17 cellular contexts compared by ENCODE assay signal in the genomic region with DNA sequence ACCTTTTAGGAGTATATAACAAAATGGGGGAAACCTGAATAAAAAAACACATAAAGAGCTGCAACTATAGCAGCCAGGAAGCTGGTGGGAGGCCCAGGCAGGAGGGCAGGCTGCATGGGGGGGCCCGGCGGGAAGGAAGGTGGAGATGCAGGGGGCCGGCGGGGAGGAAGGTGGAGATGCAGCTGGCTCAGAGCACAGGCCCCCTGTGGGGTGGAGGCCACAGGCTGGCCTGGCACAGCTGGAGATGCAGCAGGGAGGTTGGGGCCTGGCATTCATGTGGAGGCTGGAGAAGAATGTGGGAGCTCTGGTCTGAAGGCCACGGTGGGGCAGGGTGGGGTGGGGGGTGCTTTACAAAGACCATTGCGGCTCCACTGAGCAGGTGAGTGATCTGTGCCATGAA. TPM values are rescaled to one million over a fixed set of nuclear protein-coding genes. Genes with fewer than 3 reads are reported as not detected.
DNase-seq lines count a peak whose midpoint lies in the region; ATAC-seq and TF ChIP-seq lines count a peak whose summit lies in the region.
"Had no signal": no experiment of that assay in that cellular context is flagged by ENCODE, and none has a peak within 500 bp of the region (broad histone marks: within the 10 kb centered on the region; RNA-seq: fewer than 3 reads in every experiment).

No MANE protein-coding gene starts in this region.

- no peak overlapping the region for H3K4me3 Mint-ChIP-seq in activated CD8-positive, alpha-beta memory T cell treated with anti-CD3 and anti-CD28 coated beads, Interleukin-2, amount 10 ng/mL, durations not matched to agents 7 days and 5 days
- no peak overlapping the region for H3K4me3 Mint-ChIP-seq in effector memory CD8-positive, alpha-beta T cell
- H3K4me3 Mint-ChIP-seq in osteocyte (ENCODE audit: unreplicated experiment): no peak overlapping the region

- H3K36me3 Mint-ChIP-seq in activated CD8-positive, alpha-beta memory T cell treated with anti-CD3 and anti-CD28 coated beads, Interleukin-2, amount 10 ng/mL, durations not matched to agents 7 days and 5 days: peaks cover 20% of the 10 kb centered on the region
- peaks cover 57% of the 10 kb centered on the region for H3K36me3 Mint-ChIP-seq in effector memory CD8-positive, alpha-beta T cell (ENCODE audit: insufficient read depth)
- peaks cover 52% of the 10 kb centered on the region for H3K36me3 Mint-ChIP-seq in osteocyte (ENCODE audit: unreplicated experiment)

- no peaks in the 10 kb centered on the region for H3K27me3 Mint-ChIP-seq in activated CD8-positive, alpha-beta memory T cell treated with anti-CD3 and anti-CD28 coated beads, Interleukin-2, amount 10 ng/mL, durations not matched to agents 7 days and 5 days
- H3K27me3 Mint-ChIP-seq in effector memory CD8-positive, alpha-beta T cell: no peaks in the 10 kb centered on the region
- no peaks in the 10 kb centered on the region for H3K27me3 Mint-ChIP-seq in osteocyte (ENCODE audit: unreplicated experiment)

- no peaks in the 10 kb centered on the region for H3K9me3 Mint-ChIP-seq in activated CD8-positive, alpha-beta memory T cell treated with anti-CD3 and anti-CD28 coated beads, Interleukin-2, amount 10 ng/mL, durations not matched to agents 7 days and 5 days (ENCODE audit: low read depth)
- H3K9me3 Mint-ChIP-seq in effector memory CD8-positive, alpha-beta T cell: no peaks in the 10 kb centered on the region
- no peaks in the 10 kb centered on the region for H3K9me3 Mint-ChIP-seq in osteocyte (ENCODE audit: unreplicated experiment)

- no peak for TF ChIP-seq CTCF in osteocyte (IDR thresholded peaks at IDR 0.05)

- no peak for ATAC-seq in activated CD8-positive, alpha-beta memory T cell treated with anti-CD3 and anti-CD28 coated beads, Interleukin-2, amount 10 ng/mL, durations not matched to agents 7 days and 5 days
- ATAC-seq in effector memory CD8-positive, alpha-beta T cell (replicated peaks): no peak
- ATAC-seq: HCT116 had no signal

- H3K4me1 Mint-ChIP-seq in activated CD8-positive, alpha-beta memory T cell treated with anti-CD3 and anti-CD28 coated beads, Interleukin-2, amount 10 ng/mL, durations not matched to agents 7 days and 5 days: no peaks in the 10 kb centered on the region
- H3K4me1 Mint-ChIP-seq in effector memory CD8-positive, alpha-beta T cell (ENCODE audit: low read depth in 2 of 2): no peaks in the 10 kb centered on the region
- peaks cover 9% of the 10 kb centered on the region for H3K4me1 Mint-ChIP-seq in osteocyte (ENCODE audit: unreplicated experiment)

- DNase-seq in activated CD8-positive, alpha-beta memory T cell treated with anti-CD3 and anti-CD28 coated beads, Interleukin-2, amount 10 ng/mL, durations not matched to agents 7 days and 5 days: peak; percentile 4
- no peak for DNase-seq in activated CD8-positive, alpha-beta memory T cell treated with anti-CD3 and anti-CD28 coated beads, Interleukin-2, amount 50 U/mL, for 48 hours
- DNase-seq in NCI-H146 (lab: John Stamatoyannopoulos, UW): peak; percentile 59
- no peak for DNase-seq in effector memory CD8-positive, alpha-beta T cell
- DNase-seq in osteocyte (ENCODE audit: extremely low spot score, unreplicated experiment): peak; percentile 59
- no peak for DNase-seq in OCI-M1 (lab: John Stamatoyannopoulos, UW)
- no peak for DNase-seq in effector CD8-positive, alpha-beta T cell (lab: John Stamatoyannopoulos, UW)
- DNase-seq in hepatic stellate cell (ENCODE audit: low spot score): no peak
- DNase-seq: DMS 273 treated with DMSO at 0.1 percent for 48 hours, KBM-7, NCI-H1105, NCI-H1694 treated with DMSO at 0.1 percent for 48 hours, NCI-H2107, NCI-H2227 treated with DMSO at 0.1 percent for 48 hours, NCI-H524, SJCRH30 had no signal

- CTCF ChIA-PET in activated CD8-positive, alpha-beta memory T cell treated with anti-CD3 and anti-CD28 coated beads, Interleukin-2, amount 10 ng/mL, durations not matched to agents 7 days and 5 days (lab: Charles Lee): no interaction called here

- H3K27ac Mint-ChIP-seq in activated CD8-positive, alpha-beta memory T cell treated with anti-CD3 and anti-CD28 coated beads, Interleukin-2, amount 10 ng/mL, durations not matched to agents 7 days and 5 days: no peak overlapping the region
- H3K27ac Mint-ChIP-seq in effector memory CD8-positive, alpha-beta T cell: peak overlapping the region; percentile 63 to 71
- H3K27ac Mint-ChIP-seq in osteocyte (ENCODE audit: unreplicated experiment): no peak overlapping the region

RNA-seq across cellular contexts. Expression of a gene that starts 31.4 kb away (rescaled TPM):
- not detected for total RNA-seq in activated CD8-positive, alpha-beta memory T cell treated with anti-CD3 and anti-CD28 coated beads, Interleukin-2, amount 10 ng/mL, durations not matched to agents 7 days and 5 days
- total RNA-seq in osteocyte: 0.32 TPM in 1 of 2 replicates, not detected in the other
- total RNA-seq: SJCRH30 had no signal

Comparison
In these comparisons a context has a peak if more than half of its experiments do, and no peak if none do; other contexts are left out.
1. DNase-seq: peak in activated CD8-positive, alpha-beta memory T cell treated with anti-CD3 and anti-CD28 coated beads, Interleukin-2, amount 10 ng/mL, durations not matched to agents 7 days and 5 days (single experiment), NCI-H146 (single experiment) and osteocyte (single experiment); none in activated CD8-positive, alpha-beta memory T cell treated with anti-CD3 and anti-CD28 coated beads, Interleukin-2, amount 50 U/mL, for 48 hours (single experiment), effector memory CD8-positive, alpha-beta T cell (0 of 3), OCI-M1 (single experiment), effector CD8-positive, alpha-beta T cell (single experiment) and hepatic stellate cell (single experiment).
2. H3K27ac Mint-ChIP-seq: peak in effector memory CD8-positive, alpha-beta T cell (2 of 2); none in activated CD8-positive, alpha-beta memory T cell treated with anti-CD3 and anti-CD28 coated beads, Interleukin-2, amount 10 ng/mL, durations not matched to agents 7 days and 5 days (single experiment) and osteocyte (single experiment).